Comparison of ENCODE assay signal across 10 cellular contexts in the genomic region with DNA sequence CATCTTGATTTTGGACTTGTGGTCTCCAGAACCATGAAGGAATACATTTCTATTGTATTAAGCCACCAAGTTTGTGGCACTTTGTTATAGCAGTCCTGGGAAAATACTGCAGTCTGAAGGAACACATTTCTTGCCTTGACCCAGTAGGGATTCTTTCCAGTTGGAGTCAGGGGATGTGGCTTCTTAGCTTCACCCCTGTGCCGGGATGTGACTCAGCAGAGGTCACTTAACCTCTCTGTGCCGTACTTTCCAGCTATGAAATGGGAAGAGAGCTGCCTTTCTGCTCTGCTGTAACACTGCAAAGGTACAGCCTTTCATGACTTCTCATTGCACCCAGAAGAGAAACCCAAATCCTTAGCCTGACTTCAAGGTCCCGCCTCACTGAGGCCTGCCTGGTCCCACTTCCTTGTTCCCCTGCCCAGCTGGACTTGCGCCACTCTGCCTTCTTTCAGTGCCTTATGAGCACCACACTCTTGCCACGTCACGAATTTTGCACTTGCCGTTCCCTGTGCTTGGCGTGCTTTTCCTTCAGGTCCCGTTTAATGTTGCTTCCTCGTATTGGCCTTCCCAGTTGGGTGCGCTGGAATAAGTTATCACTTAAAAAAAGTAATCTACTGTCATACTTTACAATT. TPM values are rescaled to one million over a fixed set of nuclear protein-coding genes. Genes with fewer than 3 reads are reported as not detected.
DNase-seq lines count a peak whose midpoint lies in the region; ATAC-seq lines count a peak whose summit lies in the region.
"Had no signal": no experiment of that assay in that cellular context is flagged by ENCODE, and none has a peak within 500 bp of the region (broad histone marks: within the 10 kb centered on the region; RNA-seq: fewer than 3 reads in every experiment).

No MANE protein-coding gene starts in this region.

- no peak overlapping the region for H3K4me3 Mint-ChIP-seq in T-helper 17 cell
- H3K4me3 Mint-ChIP-seq in stimulated activated effector memory CD8-positive, alpha-beta T cell treated with anti-CD3 and anti-CD28 coated beads, Interleukin-12 subunit alpha, Interleukin-12 subunit beta, amount 100 ng/mL, for 72 hours: no peak overlapping the region
- H3K4me3 Mint-ChIP-seq: brain had no signal

- peak; percentile 11 for DNase-seq in HS-27A (ENCODE audit: low read depth)
- no peak for DNase-seq in T-helper 17 cell
- DNase-seq in head of caudate nucleus: peak in 31 of 42 donors; percentile 13 to 67 (median 45)
- no peak for DNase-seq in stimulated activated effector memory CD8-positive, alpha-beta T cell treated with anti-CD3 and anti-CD28 coated beads, Interleukin-12 subunit alpha, Interleukin-12 subunit beta, amount 100 ng/mL, for 72 hours (ENCODE audit: low spot score in 2 of 2)
- no peak for DNase-seq in HuH-7.5 (ENCODE audit: low spot score)
- DNase-seq in activated CD4-positive, alpha-beta T cell treated with anti-CD3 and anti-CD28 coated beads, Interleukin-2, amount 50 U/mL, for 48 hours: no peak
- DNase-seq in islet precursor cell: no peak
- DNase-seq: NCI-H1417 had no signal

- H3K27ac Mint-ChIP-seq in T-helper 17 cell: peak overlapping the region; percentile 97
- H3K27ac Mint-ChIP-seq in stimulated activated effector memory CD8-positive, alpha-beta T cell treated with anti-CD3 and anti-CD28 coated beads, Interleukin-12 subunit alpha, Interleukin-12 subunit beta, amount 100 ng/mL, for 72 hours: peak overlapping the region; percentile 86
- H3K27ac Mint-ChIP-seq: brain had no signal

- intact Hi-C loops in head of caudate nucleus (cut with DNase I): no loop called here

- H3K27me3 Mint-ChIP-seq in T-helper 17 cell: no peaks in the 10 kb centered on the region
- H3K27me3 Mint-ChIP-seq: brain had no signal

- ATAC-seq in T-helper 17 cell: no peak
- no peak for ATAC-seq in stimulated activated effector memory CD8-positive, alpha-beta T cell treated with anti-CD3 and anti-CD28 coated beads, Interleukin-12 subunit alpha, Interleukin-12 subunit beta, amount 100 ng/mL, for 72 hours
- no peak for ATAC-seq in HG02970 (IDR thresholded peaks at IDR 0.05; ENCODE audit: low FRiP score, unreplicated experiment)

- H3K9me3 ChIP-seq in T-helper 17 cell (ENCODE audit: control insufficient read depth, low read length, poor library complexity, severe bottlenecking): no peaks in the 10 kb centered on the region

- H3K36me3 Mint-ChIP-seq in T-helper 17 cell (ENCODE audit: low read depth): peaks cover 4% of the 10 kb centered on the region
- peaks cover 29% of the 10 kb centered on the region for H3K36me3 Mint-ChIP-seq in stimulated activated effector memory CD8-positive, alpha-beta T cell treated with anti-CD3 and anti-CD28 coated beads, Interleukin-12 subunit alpha, Interleukin-12 subunit beta, amount 100 ng/mL, for 72 hours

- no peaks in the 10 kb centered on the region for H3K9me3 Mint-ChIP-seq in stimulated activated effector memory CD8-positive, alpha-beta T cell treated with anti-CD3 and anti-CD28 coated beads, Interleukin-12 subunit alpha, Interleukin-12 subunit beta, amount 100 ng/mL, for 72 hours

- H3K4me1 Mint-ChIP-seq in T-helper 17 cell: peaks cover 81% of the 10 kb centered on the region
- H3K4me1 Mint-ChIP-seq in stimulated activated effector memory CD8-positive, alpha-beta T cell treated with anti-CD3 and anti-CD28 coated beads, Interleukin-12 subunit alpha, Interleukin-12 subunit beta, amount 100 ng/mL, for 72 hours: peaks cover 90% of the 10 kb centered on the region

RNA-seq across cellular contexts. Expression of a gene that starts 24.2 kb away (rescaled TPM):
- 10 to 100 TPM; 76.6 to 78.3 TPM for total RNA-seq in T-helper 17 cell

Comparison
In these comparisons a context has a peak if more than half of its experiments do, and no peak if none do; other contexts are left out.
1. DNase-seq: peak in HS-27A (single experiment) and head of caudate nucleus (31 of 42); none in T-helper 17 cell (0 of 3), stimulated activated effector memory CD8-positive, alpha-beta T cell treated with anti-CD3 and anti-CD28 coated beads, Interleukin-12 subunit alpha, Interleukin-12 subunit beta, amount 100 ng/mL, for 72 hours (0 of 2), HuH-7.5 (single experiment), activated CD4-positive, alpha-beta T cell treated with anti-CD3 and anti-CD28 coated beads, Interleukin-2, amount 50 U/mL, for 48 hours (0 of 2) and islet precursor cell (single experiment).